In the genomic region with DNA sequence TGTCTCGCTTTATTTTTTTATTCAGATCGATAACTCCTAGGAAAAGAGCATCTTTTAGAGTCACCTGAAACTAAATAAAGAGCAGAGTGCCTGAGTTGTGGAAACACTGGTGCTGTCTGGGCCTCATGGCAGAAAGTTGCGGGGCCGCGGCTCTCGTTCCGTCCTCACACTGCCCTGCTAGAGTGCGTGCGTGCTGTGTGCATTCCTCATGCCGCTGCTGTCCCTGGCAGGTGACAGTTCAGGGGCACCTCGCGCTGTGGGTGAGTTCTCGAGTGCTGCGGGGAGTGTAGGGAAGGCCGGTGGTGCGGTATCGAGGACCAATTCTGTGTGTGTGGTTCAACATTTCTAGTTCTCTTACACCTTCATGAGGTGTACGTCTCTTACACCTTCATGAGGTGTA, we compare ENCODE assay signal across 15 cellular contexts.
DNase-seq lines count a peak whose midpoint lies in the region; ATAC-seq, FAIRE-seq and TF ChIP-seq lines count a peak whose summit lies in the region.
"Had no signal": no experiment of that assay in that cellular context is flagged by ENCODE, and none has a peak within 500 bp of the region (broad histone marks: within the 10 kb centered on the region; RNA-seq: fewer than 3 reads in every experiment).

No MANE protein-coding gene starts in this region.

- TF ChIP-seq POLR2A in HepG2 (IDR thresholded peaks at IDR 0.05; ENCODE audit: insufficient read depth in 1 of 2, low read depth in 2 of 2, low read length in 2 of 2) (no peak), right lobe of liver (IDR thresholded peaks at IDR 0.05) (no peak), gastroesophageal sphincter (IDR thresholded peaks at IDR 0.05) (no peak)

- no peak overlapping the region for H2AFZ ChIP-seq in HepG2 (ENCODE audit: low read length)
- H2AFZ ChIP-seq in neural progenitor cell (replicated peaks): no peak overlapping the region

- peaks cover 16% of the 10 kb centered on the region for H3F3A ChIP-seq in neural progenitor cell (ENCODE audit: low read depth)

- H3K4me1 ChIP-seq in HepG2 (ENCODE audit: insufficient read depth, low read length) (peaks cover 30% of the 10 kb centered on the region), right lobe of liver (no peaks in the 10 kb centered on the region), neural progenitor cell (peaks cover 16% of the 10 kb centered on the region), gastroesophageal sphincter (peaks cover 0 to 5% (median 0%) of the 10 kb centered on the region in 3 donors)

- H3K4me3 ChIP-seq in HepG2 (replicated peaks in 1 of 3; ENCODE audit: insufficient read depth in 1 of 3, low read depth in 2 of 3, low read length in 3 of 3) (no peak overlapping the region), right lobe of liver (no peak overlapping the region), neural progenitor cell (no peak overlapping the region), gastroesophageal sphincter (no peak overlapping the region)
- H3K4me3 ChIP-seq: BLaER1 had no signal

- no peak for DNase-seq in HepG2 (ENCODE audit: low spot score)
- no peak for DNase-seq in right lobe of liver
- no peak for DNase-seq in T-helper 17 cell
- no peak for DNase-seq in neural progenitor cell (ENCODE audit: low spot score)
- DNase-seq in NCI-H524 treated with DMSO at 0.1 percent for 48 hours (lab: John Stamatoyannopoulos, UW): no peak
- DNase-seq: 8988T, AML-193, DMS79, GDM1, HCEC 1CT had no signal

- intact Hi-C loops in HepG2 (cut with micrococcal nuclease; ENCODE audit: unreplicated experiment): no loop called here
- intact Hi-C loops in right lobe of liver (cut with DNase I): no loop called here

- 97% methylated on average over 18 of the region's 18 CpGs for WGBS in HepG2 (ENCODE audit: low lambda C conversion rate)
- 92% methylated on average over 8 of the region's 18 CpGs for WGBS in right lobe of liver (ENCODE audit: insufficient coverage, low coverage, low lambda C conversion rate, missing lambda C conversion rate)
- WGBS in gastroesophageal sphincter (ENCODE audit: low coverage in 1 of 2), 2 donors: 80% methylated on average over 2 of the region's 18 CpGs; no CpG with 5 or more reads in 1 of the 2 donors

- in situ Hi-C loops in HepG2 (cut with HindIII; ENCODE audit: extremely low pct_ligation_motif_present, low pct_unique_long_range_greater_than_20kb): no loop called here

- no peaks in the 10 kb centered on the region for H3K9me3 Mint-ChIP-seq in neural progenitor cell

- H3K9me3 ChIP-seq in HepG2 (ENCODE audit: low read length) (no peaks in the 10 kb centered on the region), right lobe of liver (no peaks in the 10 kb centered on the region), T-helper 17 cell (ENCODE audit: control insufficient read depth, low read length, poor library complexity, severe bottlenecking) (no peaks in the 10 kb centered on the region), neural progenitor cell (ENCODE audit: low read depth) (no peaks in the 10 kb centered on the region), gastroesophageal sphincter (no peaks in the 10 kb centered on the region)
- H3K9me3 ChIP-seq: BLaER1 had no signal

- TF ChIP-seq EP300 in HepG2 (IDR thresholded peaks at IDR 0.05; ENCODE audit: low read depth in 2 of 2, low read length in 2 of 2) (no peak), HepG2 (CRISPR knock-in tag; IDR thresholded peaks at IDR 0.05; ENCODE audit: borderline replicate concordance) (no peak), gastroesophageal sphincter (IDR thresholded peaks at IDR 0.05) (no peak)

- H3K36me3 Mint-ChIP-seq in T-helper 17 cell (ENCODE audit: low read depth): peaks cover 2% of the 10 kb centered on the region
- peaks cover 10% of the 10 kb centered on the region for H3K36me3 Mint-ChIP-seq in neural progenitor cell

- ATAC-seq in HepG2 (no peak), right lobe of liver (no peak), T-helper 17 cell (no peak), HG02885 (IDR thresholded peaks at IDR 0.05; ENCODE audit: poor library complexity, unreplicated experiment) (no peak), gastroesophageal sphincter (no peak)

- no peaks in the 10 kb centered on the region; the same call in 1 of the 2 replicates for H4K20me1 ChIP-seq in HepG2 (ENCODE audit: insufficient read depth, low read length)
- peaks cover 12% of the 10 kb centered on the region for H4K20me1 ChIP-seq in neural progenitor cell (ENCODE audit: low read depth)

- H3K4me1 Mint-ChIP-seq in T-helper 17 cell (peaks cover 19% of the 10 kb centered on the region), neural progenitor cell (peaks cover 35% of the 10 kb centered on the region)

- BruUV-seq in HepG2 (replicated peaks; lab: Mats Ljungman, UMichigan): no TSS peak

- H3K27ac Mint-ChIP-seq in T-helper 17 cell (peak overlapping the region; percentile 87), neural progenitor cell (no peak overlapping the region)

- CTCF ChIA-PET in HepG2 (lab: Yijun Ruan, JAX; ENCODE audit: low intra/inter-chr PET ratio, low total read pairs): no interaction called here

- H3K4me2 ChIP-seq in HepG2 (ENCODE audit: low read depth, low read length): no peak overlapping the region
- H3K4me2 ChIP-seq in neural progenitor cell: no peak overlapping the region
- H3K4me2 ChIP-seq: BLaER1 had no signal

- peaks cover 45% of the 10 kb centered on the region for H3K79me2 ChIP-seq in HepG2 (ENCODE audit: insufficient read depth, low read length)
- H3K79me2 ChIP-seq in neural progenitor cell (ENCODE audit: low read depth): peaks cover 11% of the 10 kb centered on the region

- no peaks in the 10 kb centered on the region for H3K27me3 Mint-ChIP-seq in T-helper 17 cell
- H3K27me3 Mint-ChIP-seq in neural progenitor cell (ENCODE audit: insufficient read depth, low read depth): peaks cover 3% of the 10 kb centered on the region

- H3K4me3 Mint-ChIP-seq in T-helper 17 cell: no peak overlapping the region
- peak overlapping the region; percentile 53 for H3K4me3 Mint-ChIP-seq in neural progenitor cell

- FAIRE-seq in HepG2 (lab: Jason Lieb, UNC): no peak
- FAIRE-seq: GM12892, GM19239 had no signal

- POLR2A ChIA-PET in HepG2 (lab: Yijun Ruan, JAX): no interaction called here

- TF ChIP-seq RAD21 in HepG2 (CRISPR knock-in tag; IDR thresholded peaks at IDR 0.05): no peak

- H3K9ac ChIP-seq in HepG2 (ENCODE audit: insufficient read depth, low read depth, low read length): no peak overlapping the region
- no peak overlapping the region for H3K9ac ChIP-seq in neural progenitor cell
- H3K9ac ChIP-seq: BLaER1 had no signal

- H3K27ac ChIP-seq in HepG2 (ENCODE audit: extremely low read length, insufficient read depth, low read length) (no peak overlapping the region), right lobe of liver (no peak overlapping the region), neural progenitor cell (no peak overlapping the region), gastroesophageal sphincter (no peak overlapping the region)
- H3K27ac ChIP-seq: BLaER1 had no signal

- TF ChIP-seq CTCF in HepG2 (CRISPR knock-in tag; IDR thresholded peaks at IDR 0.05) (no peak), right lobe of liver (IDR thresholded peaks at IDR 0.05) (no peak), neural progenitor cell (IDR thresholded peaks at IDR 0.05) (no peak), gastroesophageal sphincter (IDR thresholded peaks at IDR 0.05) (no peak)

- H3K27me3 ChIP-seq in HepG2 (ENCODE audit: control insufficient read depth in 1 of 2, insufficient read depth in 2 of 2, low read length in 2 of 2) (no peaks in the 10 kb centered on the region), right lobe of liver (no peaks in the 10 kb centered on the region), neural progenitor cell (no peaks in the 10 kb centered on the region), gastroesophageal sphincter (no peaks in the 10 kb centered on the region)
- H3K27me3 ChIP-seq: BLaER1 had no signal

- peaks cover 7 to 18% of the 10 kb centered on the region in 2 experiments for H3K36me3 ChIP-seq in HepG2 (replicated peaks in 1 of 2; ENCODE audit: control insufficient read depth in 1 of 2, insufficient read depth in 2 of 2, low read length in 2 of 2)
- no peaks in the 10 kb centered on the region for H3K36me3 ChIP-seq in right lobe of liver
- H3K36me3 ChIP-seq in neural progenitor cell: no peaks in the 10 kb centered on the region
- no peaks in the 10 kb centered on the region for H3K36me3 ChIP-seq in gastroesophageal sphincter

TF ChIP-seq in HepG2, 621 proteins besides CTCF, POLR2A, EP300 and RAD21 (continues in another document):
- TF ChIP-seq, protein P1, sequence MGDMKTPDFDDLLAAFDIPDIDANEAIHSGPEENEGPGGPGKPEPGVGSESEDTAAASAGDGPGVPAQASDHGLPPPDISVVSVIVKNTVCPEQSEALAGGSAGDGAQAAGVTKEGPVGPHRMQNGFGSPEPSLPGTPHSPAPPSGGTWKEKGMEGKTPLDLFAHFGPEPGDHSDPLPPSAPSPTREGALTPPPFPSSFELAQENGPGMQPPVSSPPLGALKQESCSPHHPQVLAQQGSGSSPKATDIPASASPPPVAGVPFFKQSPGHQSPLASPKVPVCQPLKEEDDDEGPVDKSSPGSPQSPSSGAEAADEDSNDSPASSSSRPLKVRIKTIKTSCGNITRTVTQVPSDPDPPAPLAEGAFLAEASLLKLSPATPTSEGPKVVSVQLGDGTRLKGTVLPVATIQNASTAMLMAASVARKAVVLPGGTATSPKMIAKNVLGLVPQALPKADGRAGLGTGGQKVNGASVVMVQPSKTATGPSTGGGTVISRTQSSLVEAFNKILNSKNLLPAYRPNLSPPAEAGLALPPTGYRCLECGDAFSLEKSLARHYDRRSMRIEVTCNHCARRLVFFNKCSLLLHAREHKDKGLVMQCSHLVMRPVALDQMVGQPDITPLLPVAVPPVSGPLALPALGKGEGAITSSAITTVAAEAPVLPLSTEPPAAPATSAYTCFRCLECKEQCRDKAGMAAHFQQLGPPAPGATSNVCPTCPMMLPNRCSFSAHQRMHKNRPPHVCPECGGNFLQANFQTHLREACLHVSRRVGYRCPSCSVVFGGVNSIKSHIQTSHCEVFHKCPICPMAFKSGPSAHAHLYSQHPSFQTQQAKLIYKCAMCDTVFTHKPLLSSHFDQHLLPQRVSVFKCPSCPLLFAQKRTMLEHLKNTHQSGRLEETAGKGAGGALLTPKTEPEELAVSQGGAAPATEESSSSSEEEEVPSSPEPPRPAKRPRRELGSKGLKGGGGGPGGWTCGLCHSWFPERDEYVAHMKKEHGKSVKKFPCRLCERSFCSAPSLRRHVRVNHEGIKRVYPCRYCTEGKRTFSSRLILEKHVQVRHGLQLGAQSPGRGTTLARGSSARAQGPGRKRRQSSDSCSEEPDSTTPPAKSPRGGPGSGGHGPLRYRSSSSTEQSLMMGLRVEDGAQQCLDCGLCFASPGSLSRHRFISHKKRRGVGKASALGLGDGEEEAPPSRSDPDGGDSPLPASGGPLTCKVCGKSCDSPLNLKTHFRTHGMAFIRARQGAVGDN (CRISPR knock-in tag; IDR thresholded peaks at IDR 0.05): peak; percentile 21; the same call in 1 of the 2 replicates
